ENCODE assay signal across 16 cellular contexts in genomic region chr13:26614721-26615120, GRCh38. TPM values are rescaled to one million over a fixed set of nuclear protein-coding genes. Genes with fewer than 3 reads are reported as not detected.
A peak's percentile ranks its signal among the peaks of the same experiment; 100 is the strongest.
DNase-seq lines count a peak whose midpoint lies in the region; ATAC-seq and TF ChIP-seq lines count a peak whose summit lies in the region.
"Had no signal": no experiment of that assay in that cellular context is flagged by ENCODE, and none has a peak within 500 bp of the region (broad histone marks: within the 10 kb centered on the region; RNA-seq: fewer than 3 reads in every experiment).

No MANE protein-coding gene starts in this region.

- H3K9me2 ChIP-seq in SK-N-SH: no peaks in the 10 kb centered on the region

- 62% methylated on average over 5 of the region's 5 CpGs for WGBS in SK-N-SH (ENCODE audit: low lambda C conversion rate)
- WGBS in H9 (ENCODE audit: extremely low coverage, insufficient read length, low lambda C conversion rate): no CpG with 5 or more reads among the region's 5 CpGs

- H3K4me1 ChIP-seq in SK-N-SH (ENCODE audit: control insufficient read depth in 1 of 2, insufficient read depth in 2 of 2, low read depth in 1 of 2, low read length in 1 of 2) (peaks cover 0 to 4% of the 10 kb centered on the region in 2 experiments; a peak in 2 of 4 replicates), H9 (ENCODE audit: insufficient read depth, low read length) (no peaks in the 10 kb centered on the region), RWPE2 (ENCODE audit: insufficient read depth, poor library complexity, severe bottlenecking) (peaks cover 29% of the 10 kb centered on the region)
- H3K4me1 ChIP-seq: BE2C had no signal

- H2AK5ac ChIP-seq in H9 (ENCODE audit: insufficient read length, low read length): no peak overlapping the region

- H3K4me3 Mint-ChIP-seq in H9 (no peak overlapping the region), progenitor cell of endocrine pancreas (ENCODE audit: low read depth) (no peak overlapping the region), type B pancreatic cell (no peak overlapping the region), Calu3 (ENCODE audit: low read depth, unreplicated experiment) (no peak overlapping the region)
- H3K4me3 Mint-ChIP-seq: CD4-positive, alpha-beta memory T cell had no signal

- TF ChIP-seq EP300 in SK-N-SH (IDR thresholded peaks at IDR 0.05; ENCODE audit: borderline replicate concordance in 1 of 2, low read depth in 1 of 2, low read length in 1 of 2): no peak

- no peak for DNase-seq in SK-N-SH
- no peak for DNase-seq in H9
- no peak for DNase-seq in RWPE2 (ENCODE audit: low spot score)
- DNase-seq in progenitor cell of endocrine pancreas (ENCODE audit: low spot score, unreplicated experiment): no peak
- no peak for DNase-seq in type B pancreatic cell (ENCODE audit: extremely low spot score, unreplicated experiment)
- no peak for DNase-seq in Calu3
- DNase-seq: BE2C; CD4-positive, alpha-beta memory T cell; HCEC 1CT; NCI-H1417 treated with DMSO at 0.1 percent for 48 hours; NCI-H2029 treated with DMSO at 0.1 percent for 48 hours; NCI-H774; PC-3; RPMI8226 had no signal

- no peaks in the 10 kb centered on the region for H3K9me3 ChIP-seq in SK-N-SH
- H3K9me3 ChIP-seq in H9 (ENCODE audit: control insufficient read depth, low read depth, low read length): no peaks in the 10 kb centered on the region
- no peaks in the 10 kb centered on the region for H3K9me3 ChIP-seq in RWPE2 (ENCODE audit: severe bottlenecking)
- H3K9me3 ChIP-seq: BE2C had no signal

- H2BK5ac ChIP-seq in H9 (ENCODE audit: insufficient read length, low read length): no peak overlapping the region

- no peak overlapping the region for H3K4ac ChIP-seq in H9 (ENCODE audit: low read depth, low read length)

- H3K27me3 ChIP-seq in SK-N-SH (ENCODE audit: insufficient read depth) (no peaks in the 10 kb centered on the region), H9 (ENCODE audit: insufficient read depth, low read length) (no peaks in the 10 kb centered on the region), RWPE2 (ENCODE audit: insufficient read depth, poor library complexity, severe bottlenecking) (no peaks in the 10 kb centered on the region)
- H3K27me3 ChIP-seq: BE2C had no signal

- H3K23ac ChIP-seq in H9 (ENCODE audit: insufficient read length, low read depth, low read length): no peak overlapping the region

- peaks cover 41% of the 10 kb centered on the region for H3K79me2 ChIP-seq in SK-N-SH (ENCODE audit: insufficient read depth)
- 0 out of 2 replicates have a peak, but pooled peaks cover 3% of the 10 kb centered on the region for H3K79me2 ChIP-seq in H9 (ENCODE audit: insufficient read depth, low read length)

- no peak overlapping the region for H2AFZ ChIP-seq in SK-N-SH (ENCODE audit: low read depth)
- no peak overlapping the region for H2AFZ ChIP-seq in H9 (ENCODE audit: low read length)

- ATAC-seq in SK-N-SH treated with all-trans-retinoic acid at 6 μM for 48 hours (peak; percentile 35; the same call in 1 of the 3 replicates), RWPE2 (ENCODE audit: low read depth) (no peak)
- ATAC-seq: PC-3 had no signal

- H3K9me3 Mint-ChIP-seq in H9: no peaks in the 10 kb centered on the region
- H3K9me3 Mint-ChIP-seq in progenitor cell of endocrine pancreas (ENCODE audit: low read depth): no peaks in the 10 kb centered on the region
- no peaks in the 10 kb centered on the region for H3K9me3 Mint-ChIP-seq in type B pancreatic cell
- no peaks in the 10 kb centered on the region for H3K9me3 Mint-ChIP-seq in Calu3 (ENCODE audit: low read depth, unreplicated experiment)
- H3K9me3 Mint-ChIP-seq: CD4-positive, alpha-beta memory T cell had no signal

- no peak for TF ChIP-seq RAD21 in SK-N-SH (IDR thresholded peaks at IDR 0.05; ENCODE audit: low read length)

- no peak overlapping the region for H2BK20ac ChIP-seq in H9 (ENCODE audit: low read depth, low read length, poor library complexity, severe bottlenecking)

- intact Hi-C loops in Calu3 (cut with micrococcal nuclease; ENCODE audit: unreplicated experiment): no loop called here

- H4K5ac ChIP-seq in H9 (ENCODE audit: insufficient read length, low read depth, low read length): no peak overlapping the region

- no peaks in the 10 kb centered on the region for H3K23me2 ChIP-seq in H9 (ENCODE audit: insufficient read length, low read depth, low read length, poor library complexity, severe bottlenecking)

- H4K20me1 ChIP-seq in SK-N-SH (ENCODE audit: insufficient read depth) (0 out of 2 replicates have a peak, but pooled peaks cover 2% of the 10 kb centered on the region), H9 (ENCODE audit: control insufficient read depth, insufficient read depth, insufficient read length) (no peaks in the 10 kb centered on the region)

- CTCF ChIA-PET in SK-N-SH (lab: Yijun Ruan, JAX): interaction anchor here (0.6 to 3.0 kb wide), 7 partner anchors 9 to 316 kb away, joined by 3 to 12 read pairs (median 3); no protein-coding TSS in a partner anchor
- CTCF ChIA-PET in Calu3 (lab: Charles Lee): no interaction called here

- peaks cover 22% of the 10 kb centered on the region for H3F3A ChIP-seq in SK-N-SH (replicated peaks; ENCODE audit: insufficient read depth)

- no peak overlapping the region for H4K91ac ChIP-seq in H9 (ENCODE audit: insufficient read length, low read depth, low read length)

- H3K18ac ChIP-seq in H9 (ENCODE audit: insufficient read length, low read depth, low read length): no peak overlapping the region

- H3K4me1 Mint-ChIP-seq in H9 (peaks cover 2 to 5% of the 10 kb centered on the region in 2 experiments), progenitor cell of endocrine pancreas (ENCODE audit: low read depth) (peaks cover 18% of the 10 kb centered on the region), type B pancreatic cell (ENCODE audit: unreplicated experiment) (no peaks in the 10 kb centered on the region), Calu3 (ENCODE audit: low read depth, unreplicated experiment) (no peaks in the 10 kb centered on the region)

- H3K36me3 ChIP-seq in SK-N-SH (replicated peaks in 1 of 2; ENCODE audit: control insufficient read depth in 1 of 2, insufficient read depth in 2 of 2, low read length in 1 of 2) (peaks cover 5 to 14% of the 10 kb centered on the region in 2 experiments), RWPE2 (ENCODE audit: low read depth) (no peaks in the 10 kb centered on the region; the same call in 1 of the 2 replicates)
- H3K36me3 ChIP-seq: BE2C had no signal

- H3K27me3 Mint-ChIP-seq in H9 (ENCODE audit: low read depth) (no peaks in the 10 kb centered on the region), progenitor cell of endocrine pancreas (no peaks in the 10 kb centered on the region), type B pancreatic cell (no peaks in the 10 kb centered on the region), Calu3 (ENCODE audit: unreplicated experiment) (no peaks in the 10 kb centered on the region)

- no peak overlapping the region for H3K4me2 ChIP-seq in SK-N-SH
- no peak overlapping the region for H3K4me2 ChIP-seq in H9 (ENCODE audit: insufficient read depth, insufficient read length, low read length)
- H3K4me2 ChIP-seq: KMS-11 had no signal

- H3K27ac Mint-ChIP-seq in H9: peak overlapping the region in 2 of 3 experiments; percentile 84 to 96; a peak in 3 of 7 replicates
- H3K27ac Mint-ChIP-seq in progenitor cell of endocrine pancreas: peak overlapping the region; percentile 89
- no peak overlapping the region for H3K27ac Mint-ChIP-seq in type B pancreatic cell
- no peak overlapping the region for H3K27ac Mint-ChIP-seq in Calu3 (ENCODE audit: unreplicated experiment)
- H3K27ac Mint-ChIP-seq: CD4-positive, alpha-beta memory T cell had no signal

- no peak overlapping the region for H2BK12ac ChIP-seq in H9 (ENCODE audit: insufficient read length, low read depth, low read length)

- H3K27ac ChIP-seq in SK-N-SH (ENCODE audit: low read depth in 2 of 2, low read length in 1 of 2) (peak overlapping the region in 1 of 2 experiments; percentile 43; a peak in 2 of 4 replicates), H9 (ENCODE audit: insufficient read length, low read depth, low read length) (no peak overlapping the region), RWPE2 (ENCODE audit: poor library complexity, severe bottlenecking) (peak overlapping the region; percentile 76)
- H3K27ac ChIP-seq: KMS-11 had no signal

- no peak for TF ChIP-seq CTCF in SK-N-SH (IDR thresholded peaks at IDR 0.05)
- TF ChIP-seq CTCF in H9 (conservative IDR thresholded peaks at IDR 0.05): no peak
- no peak for TF ChIP-seq CTCF in RWPE2 (IDR thresholded peaks at IDR 0.05; ENCODE audit: poor library complexity, severe bottlenecking)
- no peak for TF ChIP-seq CTCF in progenitor cell of endocrine pancreas (IDR thresholded peaks at IDR 0.05; ENCODE audit: unreplicated experiment)
- TF ChIP-seq CTCF in type B pancreatic cell (conservative IDR thresholded peaks at IDR 0.05): no peak
- TF ChIP-seq CTCF in Calu3 (IDR thresholded peaks at IDR 0.05; ENCODE audit: unreplicated experiment): no peak

- H3K79me1 ChIP-seq in H9 (ENCODE audit: insufficient read depth, low read depth, low read length, poor library complexity, severe bottlenecking): no peaks in the 10 kb centered on the region

- H3K9ac ChIP-seq in SK-N-SH: no peak overlapping the region; the same call in 1 of the 2 replicates
- H3K9ac ChIP-seq in H9 (ENCODE audit: extremely low read depth, insufficient read length, low read length): no peak overlapping the region
- H3K9ac ChIP-seq: KMS-11 had no signal

- H3K4me3 ChIP-seq in SK-N-SH (ENCODE audit: low read depth in 2 of 2, low read length in 1 of 2) (no peak overlapping the region), RWPE2 (ENCODE audit: severe bottlenecking) (no peak overlapping the region)

- BruUV-seq in Calu3 (replicated peaks; lab: Mats Ljungman, UMichigan): no TSS peak

- H2BK15ac ChIP-seq in H9 (ENCODE audit: low read depth, low read length): no peak overlapping the region

- H3K14ac ChIP-seq in H9 (ENCODE audit: insufficient read depth, low read length): no peak overlapping the region

- peaks cover 0 to 9% (median 0%) of the 10 kb centered on the region in 3 experiments; a peak in 2 of 7 replicates for H3K36me3 Mint-ChIP-seq in H9 (ENCODE audit: insufficient read depth in 1 of 3, low read depth in 3 of 3)
- H3K36me3 Mint-ChIP-seq in progenitor cell of endocrine pancreas (ENCODE audit: insufficient read depth): peaks cover 21% of the 10 kb centered on the region
- peaks cover 20% of the 10 kb centered on the region for H3K36me3 Mint-ChIP-seq in type B pancreatic cell
- H3K36me3 Mint-ChIP-seq in Calu3 (ENCODE audit: insufficient read depth, unreplicated experiment): no peaks in the 10 kb centered on the region
- H3K36me3 Mint-ChIP-seq: CD4-positive, alpha-beta memory T cell had no signal

- POLR2A ChIA-PET in SK-N-SH (lab: Yijun Ruan, JAX): interaction anchor here (0.6 kb wide), 1 partner anchor 220 kb away, joined by 3 read pairs; no protein-coding TSS in a partner anchor

- no peak overlapping the region for H2BK120ac ChIP-seq in H9 (ENCODE audit: low read depth, low read length, poor library complexity, severe bottlenecking)

- no peak overlapping the region for H3T11ph ChIP-seq in H9 (ENCODE audit: low read length)

- H4K8ac ChIP-seq in H9 (replicated peaks; ENCODE audit: insufficient read length, low read depth, low read length): no peak overlapping the region

- no peak overlapping the region for H3K56ac ChIP-seq in H9 (ENCODE audit: insufficient read length, low read depth, low read length)

RNA-seq across cellular contexts. Expression of gene WASF3, which starts 57.2 kb away (rescaled TPM):
- polyA plus RNA-seq in SK-N-SH (2012; rRNA removed): 10.4 and 12.8 TPM in 2 replicates
- 14.4 and 14.8 TPM in 2 replicates for polyA plus RNA-seq in SK-N-SH (2012; cell fraction: cytosol; rRNA removed)
- polyA plus RNA-seq in SK-N-SH (2012; cell fraction: nucleus; rRNA removed): 13.8 and 19.2 TPM in 2 replicates
- total RNA-seq in H9 (2021): 20.7 and 22.2 TPM in 2 replicates
- total RNA-seq in progenitor cell of endocrine pancreas: 177 and 187 TPM in 2 replicates
- total RNA-seq in type B pancreatic cell (ENCODE audit: low replicate concordance): 15.2 and 40.2 TPM in 2 replicates
- 8.7 and 10.1 TPM in 2 replicates for total RNA-seq in Calu3 (2022)
- total RNA-seq: CD4-positive, alpha-beta memory T cell had no signal
- polyA plus RNA-seq: CD4-positive, alpha-beta memory T cell had no signal

Comparison
In these comparisons a context has a peak if more than half of its experiments do, and no peak if none do; other contexts are left out.
1. H3K27ac Mint-ChIP-seq: peak in H9 (2 of 3) and progenitor cell of endocrine pancreas (single experiment); none in type B pancreatic cell (single experiment) and Calu3 (single experiment).